ENCODE assay signal across 8 cellular contexts in the genomic region with DNA sequence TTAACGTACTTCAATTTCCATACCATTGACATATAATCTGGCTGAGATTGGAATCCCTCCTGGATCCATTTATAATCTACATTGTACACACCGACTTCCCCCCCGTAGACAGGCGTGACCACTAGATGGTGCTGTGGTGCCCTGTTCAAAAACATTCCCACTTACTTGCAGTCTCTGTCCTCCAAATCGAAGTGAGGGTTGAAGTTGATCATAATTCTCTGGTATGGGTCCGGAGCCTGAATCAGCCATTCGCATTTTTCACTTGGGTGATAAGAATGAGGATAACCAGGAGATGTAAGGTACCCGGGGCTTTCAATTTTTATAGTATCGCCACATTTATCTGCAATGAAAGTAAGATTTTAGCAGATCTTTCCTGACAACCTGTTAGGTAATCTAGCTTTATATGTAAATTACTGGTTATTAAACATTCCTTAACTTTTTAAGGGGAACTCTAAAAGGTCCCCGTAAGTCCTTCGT. TPM values are rescaled to one million over a fixed set of nuclear protein-coding genes. Genes with fewer than 3 reads are reported as not detected.
DNase-seq lines count a peak whose midpoint lies in the region; ATAC-seq and TF ChIP-seq lines count a peak whose summit lies in the region.

No MANE protein-coding gene starts in this region.

- H3K4me1 Mint-ChIP-seq in CD4-positive, CD25-positive, alpha-beta regulatory T cell, result peaks cover 6 to 23% (median 11%) of the 10 kb centered on the region in 4 donors

- in situ Hi-C loops in astrocyte of the cerebellum (cut with HindIII; ENCODE audit: low sequenced_read_pairs), result no loop called here

- H3K4me3 ChIP-seq in CD4-positive, CD25-positive, alpha-beta regulatory T cell (ENCODE audit: low read depth, low read length), result no peak overlapping the region
- peak overlapping the region; percentile 83 for H3K4me3 ChIP-seq in astrocyte of the cerebellum (ENCODE audit: low read depth, low read length)
- H3K4me3 ChIP-seq in sigmoid colon, result peak overlapping the region in 3 of 4 donors; percentile 62 to 80 (median 65)

- H3K27me3 ChIP-seq in CD4-positive, CD25-positive, alpha-beta regulatory T cell (ENCODE audit: control insufficient read depth, insufficient read depth, low read length), result peaks cover 55% of the 10 kb centered on the region
- no peaks in the 10 kb centered on the region for H3K27me3 ChIP-seq in sigmoid colon

- H3K27me3 Mint-ChIP-seq in CD4-positive, CD25-positive, alpha-beta regulatory T cell, result peaks cover 84% of the 10 kb centered on the region

- intact Hi-C loops in sigmoid colon (cut with DNase I), result loop anchor here (2.0 to 10.0 kb wide), 5 partner anchors 58 to 1308 kb away; no protein-coding TSS in a partner anchor

- TF ChIP-seq EP300 in sigmoid colon (IDR thresholded peaks at IDR 0.05), result no peak

- peak in 1 of 2 donors; percentile 57 for ATAC-seq in CD4-positive, CD25-positive, alpha-beta regulatory T cell (ENCODE audit: low read depth in 2 of 2)
- ATAC-seq in GM21576 (IDR thresholded peaks at IDR 0.05; ENCODE audit: unreplicated experiment) (peak; percentile 64), GM18907 (IDR thresholded peaks at IDR 0.05; ENCODE audit: unreplicated experiment) (no peak)

- H3K4me1 ChIP-seq in CD4-positive, CD25-positive, alpha-beta regulatory T cell (ENCODE audit: control insufficient read depth, insufficient read depth, low read length, poor library complexity, severe bottlenecking), result peaks cover 27% of the 10 kb centered on the region
- H3K4me1 ChIP-seq in sigmoid colon, result peaks cover 0 to 58% (median 32%) of the 10 kb centered on the region in 4 donors

- TF ChIP-seq CTCF in astrocyte of the cerebellum (IDR thresholded peaks at IDR 0.05; ENCODE audit: low read depth, low read length, missing control alignments), result peak; percentile 94
- peak; percentile 80 to 89 (median 83) for TF ChIP-seq CTCF in sigmoid colon (IDR thresholded peaks at IDR 0.05)

- 4 to 9% methylated on average over 11 of the region's 11 CpGs for WGBS in sigmoid colon, 2 donors

- no peaks in the 10 kb centered on the region for H3K9me3 ChIP-seq in CD4-positive, CD25-positive, alpha-beta regulatory T cell (ENCODE audit: control insufficient read depth in 2 of 2, low read length in 2 of 2)
- H3K9me3 ChIP-seq in sigmoid colon, result no peaks in the 10 kb centered on the region

- H3K27ac ChIP-seq in CD4-positive, CD25-positive, alpha-beta regulatory T cell (ENCODE audit: insufficient read depth, low read length, poor library complexity, severe bottlenecking), result no peak overlapping the region
- H3K27ac ChIP-seq in sigmoid colon, result peak overlapping the region; percentile 34 to 91 (median 88)

- no peaks in the 10 kb centered on the region for H3K9me3 Mint-ChIP-seq in CD4-positive, CD25-positive, alpha-beta regulatory T cell

- DNase-seq in CD4-positive, CD25-positive, alpha-beta regulatory T cell, result peak; percentile 45 to 68 (median 53)
- DNase-seq in NCI-H1417 (lab: John Stamatoyannopoulos, UW) (peak; percentile 40 to 78 (median 66)), T-helper 22 cell (ENCODE audit: low read depth) (peak; percentile 35), astrocyte of the cerebellum (ENCODE audit: low read depth) (peak; percentile 84), hepatic stellate cell (ENCODE audit: low spot score) (peak; percentile 64), sigmoid colon (peak; percentile 91)

- H3K36me3 ChIP-seq in CD4-positive, CD25-positive, alpha-beta regulatory T cell (ENCODE audit: control insufficient read depth, insufficient read depth, low read length), result no peaks in the 10 kb centered on the region
- H3K36me3 ChIP-seq in sigmoid colon, result peaks cover 0 to 12% (median 0%) of the 10 kb centered on the region in 4 donors

- H3K4me3 Mint-ChIP-seq in CD4-positive, CD25-positive, alpha-beta regulatory T cell, result no peak overlapping the region

- H3K27ac Mint-ChIP-seq in CD4-positive, CD25-positive, alpha-beta regulatory T cell, result no peak overlapping the region

- no peak for TF ChIP-seq POLR2A in sigmoid colon (IDR thresholded peaks at IDR 0.05)

- no peaks in the 10 kb centered on the region for H3K36me3 Mint-ChIP-seq in CD4-positive, CD25-positive, alpha-beta regulatory T cell

RNA-seq across cellular contexts. Expression of a gene that starts 3.9 kb away (rescaled TPM):
- not detected for total RNA-seq in CD4-positive, CD25-positive, alpha-beta regulatory T cell
- under 1 TPM in 1 of 4 donors, not detected in 3; 0.05 TPM for polyA plus RNA-seq in CD4-positive, CD25-positive, alpha-beta regulatory T cell
- total RNA-seq in sigmoid colon, result 10 to 100 TPM; 44.1 to 52.4 (median 46.9) TPM
- polyA plus RNA-seq in sigmoid colon, result 10 to 100 TPM in 2 of 3 donors, 1 to 10 TPM in 1; 3.6 to 24.0 (median 18.3) TPM

Comparison
In these comparisons a context has a peak if more than half of its experiments do, and no peak if none do; other contexts are left out.
1. DNase-seq: peak in every context shown above with its lines; median percentile 91 in sigmoid colon; 84 in astrocyte of the cerebellum; 66 in NCI-H1417; 64 in hepatic stellate cell; 53 in CD4-positive, CD25-positive, alpha-beta regulatory T cell; 35 in T-helper 22 cell.
2. RNA of a gene that starts 3.9 kb away (total RNA-seq): 44.1 to 52.4 TPM in sigmoid colon; not detected in CD4-positive, CD25-positive, alpha-beta regulatory T cell (single experiment); every median in the first group is over 10 times any median in the second.